In genomic region chr14:101595349-101595748, GRCh38 we compare ENCODE assay signal across 24 cellular contexts. TPM values are rescaled to one million over a fixed set of nuclear protein-coding genes. Genes with fewer than 3 reads are reported as not detected.
DNase-seq lines count a peak whose midpoint lies in the region; ATAC-seq and TF ChIP-seq lines count a peak whose summit lies in the region.
"Had no signal": no experiment of that assay in that cellular context is flagged by ENCODE, and none has a peak within 500 bp of the region (broad histone marks: within the 10 kb centered on the region; RNA-seq: fewer than 3 reads in every experiment).

No MANE protein-coding gene starts in this region.

- peaks cover 29% of the 10 kb centered on the region for H3K4me1 ChIP-seq in CD4-positive, CD25-positive, alpha-beta regulatory T cell (ENCODE audit: control insufficient read depth, insufficient read depth, low read length, poor library complexity, severe bottlenecking)
- H3K4me1 ChIP-seq: psoas muscle had no signal

- peak overlapping the region; percentile 57 to 81 (median 71) for H3K27ac Mint-ChIP-seq in CD4-positive, CD25-positive, alpha-beta regulatory T cell
- H3K27ac Mint-ChIP-seq in natural killer cell = peak overlapping the region; percentile 83 to 93
- H3K27ac Mint-ChIP-seq: mesothelial cell of epicardium had no signal

- no peak overlapping the region for H3K27ac ChIP-seq in CD4-positive, CD25-positive, alpha-beta regulatory T cell (ENCODE audit: insufficient read depth, low read length, poor library complexity, severe bottlenecking)
- H3K27ac ChIP-seq: GM23248, psoas muscle, SK-N-MC, WERI-Rb-1 had no signal

- H3K27me3 ChIP-seq in CD4-positive, CD25-positive, alpha-beta regulatory T cell (ENCODE audit: control insufficient read depth, insufficient read depth, low read length) = no peaks in the 10 kb centered on the region

- ATAC-seq in CD4-positive, CD25-positive, alpha-beta regulatory T cell (ENCODE audit: low read depth in 2 of 2) = no peak
- ATAC-seq in natural killer cell (no peak), GM19023 (IDR thresholded peaks at IDR 0.05; ENCODE audit: unreplicated experiment) (no peak)
- ATAC-seq: left lobe of liver, psoas muscle had no signal

- no peaks in the 10 kb centered on the region for H3K9me3 ChIP-seq in CD4-positive, CD25-positive, alpha-beta regulatory T cell (ENCODE audit: control insufficient read depth in 2 of 2, low read length in 2 of 2)
- H3K9me3 ChIP-seq: psoas muscle had no signal

- H3K4me3 Mint-ChIP-seq in CD4-positive, CD25-positive, alpha-beta regulatory T cell = peak overlapping the region in 3 of 4 donors; percentile 29 to 60 (median 44)
- H3K4me3 Mint-ChIP-seq in natural killer cell = peak overlapping the region; percentile 66
- H3K4me3 Mint-ChIP-seq: mesothelial cell of epicardium, neural crest cell had no signal

- intact Hi-C loops in natural killer cell (cut with micrococcal nuclease) = no loop called here

- no peak overlapping the region for H3K4me3 ChIP-seq in CD4-positive, CD25-positive, alpha-beta regulatory T cell (ENCODE audit: low read depth, low read length)
- H3K4me3 ChIP-seq: GM23248, psoas muscle, SK-N-MC, skin epidermis had no signal

- peak; percentile 58 for DNase-seq in activated CD8-positive, alpha-beta memory T cell treated with anti-CD3 and anti-CD28 coated beads for 24 hours
- DNase-seq in activated CD8-positive, alpha-beta memory T cell treated with anti-CD3 and anti-CD28 coated beads, Interleukin-2, amount 50 U/mL, for 4 hours = no peak
- DNase-seq in CD4-positive, CD25-positive, alpha-beta regulatory T cell = peak in 1 of 3 donors; percentile 8
- peak; percentile 46 for DNase-seq in activated CD8-positive, alpha-beta memory T cell treated with anti-CD3 and anti-CD28 coated beads, Interleukin-2, amount 50 U/mL, for 48 hours
- DNase-seq in natural killer cell (no peak), RKO (ENCODE audit: low spot score) (no peak), NCI-H2196 treated with DMSO at 0.1 percent for 48 hours (lab: John Stamatoyannopoulos, UW; ENCODE audit: unreplicated experiment) (no peak)
- DNase-seq: glutamatergic neuron, GM23248, NCI-H1417, NCI-H2107, NCI-H510A treated with DMSO at 0.1 percent for 48 hours, psoas muscle, WERI-Rb-1 had no signal

- no peak for TF ChIP-seq CTCF in natural killer cell (IDR thresholded peaks at IDR 0.05)

- peaks cover 0 to 50% (median 29%) of the 10 kb centered on the region in 4 donors for H3K4me1 Mint-ChIP-seq in CD4-positive, CD25-positive, alpha-beta regulatory T cell
- H3K4me1 Mint-ChIP-seq in natural killer cell = peaks cover 51 to 52% of the 10 kb centered on the region in 2 donors
- H3K4me1 Mint-ChIP-seq: mesothelial cell of epicardium, neural crest cell had no signal

- H3K36me3 Mint-ChIP-seq in CD4-positive, CD25-positive, alpha-beta regulatory T cell = no peaks in the 10 kb centered on the region
- no peaks in the 10 kb centered on the region for H3K36me3 Mint-ChIP-seq in natural killer cell

- no peaks in the 10 kb centered on the region for H3K36me3 ChIP-seq in CD4-positive, CD25-positive, alpha-beta regulatory T cell (ENCODE audit: control insufficient read depth, insufficient read depth, low read length)
- H3K36me3 ChIP-seq: WERI-Rb-1 had no signal

- peaks cover 0 to 12% (median 0%) of the 10 kb centered on the region in 7 donors for H3K9me3 Mint-ChIP-seq in CD4-positive, CD25-positive, alpha-beta regulatory T cell
- H3K9me3 Mint-ChIP-seq in natural killer cell = no peaks in the 10 kb centered on the region

- peaks cover 4% of the 10 kb centered on the region for H3K27me3 Mint-ChIP-seq in CD4-positive, CD25-positive, alpha-beta regulatory T cell
- H3K27me3 Mint-ChIP-seq in natural killer cell (ENCODE audit: low read depth in 2 of 2) = no peaks in the 10 kb centered on the region

RNA-seq across cellular contexts. Expression of gene DIO3, which starts 34.1 kb away (rescaled TPM):
- not detected for total RNA-seq in CD4-positive, CD25-positive, alpha-beta regulatory T cell
- polyA plus RNA-seq in CD4-positive, CD25-positive, alpha-beta regulatory T cell = not detected
- total RNA-seq in natural killer cell = not detected
- total RNA-seq: activated CD8-positive, alpha-beta memory T cell treated with anti-CD3 and anti-CD28 coated beads for 36 hours; GM23248; RPMI7951 had no signal
- polyA plus RNA-seq: BJ, fibroblast of lung, GM23248 had no signal

Comparison
In these comparisons a context has a peak if more than half of its experiments do, and no peak if none do; other contexts are left out.
1. DNase-seq: peak in activated CD8-positive, alpha-beta memory T cell treated with anti-CD3 and anti-CD28 coated beads for 24 hours (single experiment) and activated CD8-positive, alpha-beta memory T cell treated with anti-CD3 and anti-CD28 coated beads, Interleukin-2, amount 50 U/mL, for 48 hours (single experiment); none in activated CD8-positive, alpha-beta memory T cell treated with anti-CD3 and anti-CD28 coated beads, Interleukin-2, amount 50 U/mL, for 4 hours (single experiment), natural killer cell (single experiment), RKO (single experiment) and NCI-H2196 treated with DMSO at 0.1 percent for 48 hours (single experiment).